9 cellular contexts compared by ENCODE assay signal in the genomic region with DNA sequence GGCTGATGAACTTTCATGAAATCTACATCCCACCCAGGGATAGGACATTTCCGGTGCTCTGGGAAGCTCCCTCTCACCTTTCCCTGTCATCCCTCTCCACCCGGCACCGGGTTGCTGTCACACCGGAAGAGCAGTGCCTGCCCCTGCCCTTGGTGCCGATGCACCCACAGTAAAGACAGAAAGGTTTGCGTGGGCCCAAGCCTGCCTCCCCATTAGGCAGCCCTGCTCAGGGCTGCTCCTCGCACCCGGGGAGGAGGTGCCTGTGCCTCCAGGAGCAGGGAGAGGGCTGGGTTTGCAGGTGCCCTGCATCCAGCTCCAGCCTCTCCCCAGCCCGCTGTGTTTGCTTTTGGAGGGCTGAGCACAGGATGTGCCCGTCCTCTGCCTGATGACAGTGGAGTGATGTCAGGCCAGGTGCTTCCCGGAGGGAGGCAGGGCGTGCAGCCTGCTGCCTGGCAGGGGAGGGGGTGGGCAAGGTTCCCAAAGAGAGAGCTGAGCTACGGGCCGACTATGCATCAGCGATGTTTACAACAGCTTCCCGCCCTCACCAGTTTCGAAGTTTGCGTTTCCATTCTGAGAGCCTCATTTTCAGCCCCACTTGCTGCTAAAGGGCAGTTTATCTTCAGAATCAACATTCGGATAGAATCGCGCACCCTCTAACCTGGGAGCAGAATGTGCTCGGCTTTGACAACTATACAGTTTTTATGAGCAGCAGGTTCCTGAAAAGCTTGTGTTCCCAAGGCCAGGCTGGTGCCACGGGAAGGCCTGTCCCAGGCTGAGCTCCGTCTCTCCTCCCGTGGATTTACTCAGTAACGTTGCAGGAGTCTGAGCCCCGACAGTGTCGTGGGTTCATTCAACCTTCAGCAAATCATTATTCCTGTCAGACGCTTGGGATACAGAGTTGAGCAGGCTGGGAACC.
DNase-seq lines count a peak whose midpoint lies in the region; ATAC-seq, FAIRE-seq and TF ChIP-seq lines count a peak whose summit lies in the region.
"Had no signal": no experiment of that assay in that cellular context is flagged by ENCODE, and none has a peak within 500 bp of the region (broad histone marks: within the 10 kb centered on the region; RNA-seq: fewer than 3 reads in every experiment).

No MANE protein-coding gene starts in this region.

- POLR2A ChIA-PET in WTC11 (lab: Charles Lee) = no interaction called here

- no peaks in the 10 kb centered on the region for H3K36me3 ChIP-seq in brain microvascular endothelial cell (replicated peaks)
- H3K36me3 ChIP-seq: SJSA1 had no signal

- no peak for FAIRE-seq in GM12891 (lab: Jason Lieb, UNC)

- peak; percentile 51 for ATAC-seq in WTC11
- ATAC-seq in HG03045 (IDR thresholded peaks at IDR 0.05; ENCODE audit: unreplicated experiment) = no peak

- H3K36me3 Mint-ChIP-seq in WTC11 (no peaks in the 10 kb centered on the region), endothelial cell (ENCODE audit: low read depth, unreplicated experiment) (no peaks in the 10 kb centered on the region)

- H3K4me3 ChIP-seq in brain microvascular endothelial cell (ENCODE audit: low read depth, low read length) = no peak overlapping the region
- H3K4me3 ChIP-seq: SJSA1 had no signal

- H3K27me3 Mint-ChIP-seq in WTC11 (ENCODE audit: low read depth) (no peaks in the 10 kb centered on the region), endothelial cell (ENCODE audit: unreplicated experiment) (peaks cover 4% of the 10 kb centered on the region)

- H3K9me3 Mint-ChIP-seq in WTC11 (no peaks in the 10 kb centered on the region), endothelial cell (ENCODE audit: unreplicated experiment) (no peaks in the 10 kb centered on the region)

- DNase-seq in NCI-H1105 treated with DMSO at 0.1 percent for 48 hours (lab: John Stamatoyannopoulos, UW) = peak; percentile 61
- peak; percentile 37 for DNase-seq in WTC11 (ENCODE audit: low spot score)
- DNase-seq in endothelial cell (ENCODE audit: low spot score) = peak; percentile 19
- DNase-seq in stimulated activated CD4-positive, alpha-beta T cell treated with anti-CD3 and anti-CD28 coated beads, Interleukin-4, amount 100 ng/mL, for 4 hours = peak; percentile 17 to 26
- no peak for DNase-seq in brain microvascular endothelial cell
- DNase-seq in GM12891 (ENCODE audit: insufficient read length, low spot score) = no peak
- no peak for DNase-seq in GM19240 (ENCODE audit: insufficient read length, low spot score)

- no peak overlapping the region for H3K27ac ChIP-seq in brain microvascular endothelial cell
- H3K27ac ChIP-seq: SJSA1 had no signal

- in situ Hi-C loops in brain microvascular endothelial cell (cut with HindIII; ENCODE audit: low pct_ligation_motif_present, low sequenced_read_pairs) = no loop called here

- H3K27me3 ChIP-seq in brain microvascular endothelial cell (replicated peaks) = no peaks in the 10 kb centered on the region

- TF ChIP-seq CTCF in WTC11 (IDR thresholded peaks at IDR 0.05) (no peak), endothelial cell (IDR thresholded peaks at IDR 0.05; ENCODE audit: unreplicated experiment) (no peak), brain microvascular endothelial cell (IDR thresholded peaks at IDR 0.05; ENCODE audit: low read depth, low read length, missing control alignments) (no peak)

- no peak overlapping the region for H3K27ac Mint-ChIP-seq in WTC11
- H3K27ac Mint-ChIP-seq in endothelial cell (ENCODE audit: unreplicated experiment) = no peak overlapping the region

- CTCF ChIA-PET in WTC11 (lab: Charles Lee) = interaction anchor here (0.8 to 2.5 kb wide), 13 partner anchors 8 to 128 kb away, joined by 3 to 23 read pairs (median 3); a partner anchor contains a TSS

- H3K4me1 Mint-ChIP-seq in WTC11 (peaks cover 28% of the 10 kb centered on the region), endothelial cell (ENCODE audit: unreplicated experiment) (peaks cover 4% of the 10 kb centered on the region)

- H3K4me3 Mint-ChIP-seq in WTC11 (no peak overlapping the region), endothelial cell (ENCODE audit: unreplicated experiment) (no peak overlapping the region)

- no peak for TF ChIP-seq POLR2A in GM12891 (IDR thresholded peaks at IDR 0.05; ENCODE audit: low read depth, low read length)

TF ChIP-seq in WTC11, 78 proteins besides CTCF, POLR2A, EP300 and RAD21:
- TF ChIP-seq ZBTB21 (CRISPR knock-in tag; IDR thresholded peaks at IDR 0.05; ENCODE audit: borderline replicate concordance) = no peak
- TF ChIP-seq, protein P1, sequence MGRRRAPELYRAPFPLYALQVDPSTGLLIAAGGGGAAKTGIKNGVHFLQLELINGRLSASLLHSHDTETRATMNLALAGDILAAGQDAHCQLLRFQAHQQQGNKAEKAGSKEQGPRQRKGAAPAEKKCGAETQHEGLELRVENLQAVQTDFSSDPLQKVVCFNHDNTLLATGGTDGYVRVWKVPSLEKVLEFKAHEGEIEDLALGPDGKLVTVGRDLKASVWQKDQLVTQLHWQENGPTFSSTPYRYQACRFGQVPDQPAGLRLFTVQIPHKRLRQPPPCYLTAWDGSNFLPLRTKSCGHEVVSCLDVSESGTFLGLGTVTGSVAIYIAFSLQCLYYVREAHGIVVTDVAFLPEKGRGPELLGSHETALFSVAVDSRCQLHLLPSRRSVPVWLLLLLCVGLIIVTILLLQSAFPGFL (CRISPR knock-in tag; IDR thresholded peaks at IDR 0.05; ENCODE audit: borderline replicate concordance) = no peak
- TF ChIP-seq TP53 (CRISPR knock-in tag; IDR thresholded peaks at IDR 0.05) = no peak
- TF ChIP-seq ZNF423 (CRISPR knock-in tag; IDR thresholded peaks at IDR 0.05) = 0 out of 2 replicates have a peak, but pooled peaks have one; percentile 35
- TF ChIP-seq, protein P2, sequence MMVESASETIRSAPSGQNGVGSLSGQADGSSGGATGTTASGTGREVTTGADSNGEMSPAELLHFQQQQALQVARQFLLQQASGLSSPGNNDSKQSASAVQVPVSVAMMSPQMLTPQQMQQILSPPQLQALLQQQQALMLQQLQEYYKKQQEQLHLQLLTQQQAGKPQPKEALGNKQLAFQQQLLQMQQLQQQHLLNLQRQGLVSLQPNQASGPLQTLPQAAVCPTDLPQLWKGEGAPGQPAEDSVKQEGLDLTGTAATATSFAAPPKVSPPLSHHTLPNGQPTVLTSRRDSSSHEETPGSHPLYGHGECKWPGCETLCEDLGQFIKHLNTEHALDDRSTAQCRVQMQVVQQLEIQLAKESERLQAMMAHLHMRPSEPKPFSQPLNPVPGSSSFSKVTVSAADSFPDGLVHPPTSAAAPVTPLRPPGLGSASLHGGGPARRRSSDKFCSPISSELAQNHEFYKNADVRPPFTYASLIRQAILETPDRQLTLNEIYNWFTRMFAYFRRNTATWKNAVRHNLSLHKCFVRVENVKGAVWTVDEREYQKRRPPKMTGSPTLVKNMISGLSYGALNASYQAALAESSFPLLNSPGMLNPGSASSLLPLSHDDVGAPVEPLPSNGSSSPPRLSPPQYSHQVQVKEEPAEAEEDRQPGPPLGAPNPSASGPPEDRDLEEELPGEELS (CRISPR knock-in tag; IDR thresholded peaks at IDR 0.05) = no peak
- no peak for TF ChIP-seq ELF4 (CRISPR knock-in tag; IDR thresholded peaks at IDR 0.05; ENCODE audit: low read depth)

TF ChIP-seq in GM12891, 5 proteins besides CTCF, POLR2A, EP300 and RAD21:
- TF ChIP-seq POLR2AphosphoS5 (IDR thresholded peaks at IDR 0.05; ENCODE audit: low read depth, low read length) = no peak
- TF ChIP-seq POU2F2 (IDR thresholded peaks at IDR 0.05; ENCODE audit: low read depth, low read length) = no peak
- no peak for TF ChIP-seq TAF1 (IDR thresholded peaks at IDR 0.05; ENCODE audit: low read depth, low read length)

Comparison
In these comparisons a context has a peak if more than half of its experiments do, and no peak if none do; other contexts are left out.
1. DNase-seq: peak in NCI-H1105 treated with DMSO at 0.1 percent for 48 hours (single experiment), WTC11 (single experiment), endothelial cell (single experiment) and stimulated activated CD4-positive, alpha-beta T cell treated with anti-CD3 and anti-CD28 coated beads, Interleukin-4, amount 100 ng/mL, for 4 hours (2 of 2); none in brain microvascular endothelial cell (single experiment), GM12891 (single experiment) and GM19240 (single experiment).